1 cellular context compared by ENCODE assay signal in genomic region chr7:123535517-123535916, GRCh38.
TF ChIP-seq lines count a peak whose summit lies in the region.

No MANE protein-coding gene starts in this region.

TF ChIP-seq in SK-N-SH, 30 proteins besides CTCF, POLR2A, EP300 and RAD21 (continued from another document):
- TF ChIP-seq TEAD4 (IDR thresholded peaks at IDR 0.05; ENCODE audit: borderline replicate concordance, insufficient read depth) (no peak), PBX3 (IDR thresholded peaks at IDR 0.05) (no peak), NFIC (IDR thresholded peaks at IDR 0.05; ENCODE audit: borderline replicate concordance) (no peak), RCOR1 (IDR thresholded peaks at IDR 0.05; ENCODE audit: low read length) (no peak), EZH2phosphoT487 (IDR thresholded peaks at IDR 0.05; ENCODE audit: borderline replicate concordance, low read depth) (no peak), FOSL2 (IDR thresholded peaks at IDR 0.05; ENCODE audit: borderline replicate concordance, low read depth) (no peak), SIN3A (IDR thresholded peaks at IDR 0.05; ENCODE audit: borderline replicate concordance, low read depth, low read length) (no peak), POLR2AphosphoS5 (IDR thresholded peaks at IDR 0.05; ENCODE audit: low read depth, low read length) (no peak), RFX5 (IDR thresholded peaks at IDR 0.05; ENCODE audit: low read length) (no peak)
TF ChIP-seq in SK-N-SH: peak in this region for 0.
